Comparison of ENCODE assay signal across 15 cellular contexts in the genomic region with DNA sequence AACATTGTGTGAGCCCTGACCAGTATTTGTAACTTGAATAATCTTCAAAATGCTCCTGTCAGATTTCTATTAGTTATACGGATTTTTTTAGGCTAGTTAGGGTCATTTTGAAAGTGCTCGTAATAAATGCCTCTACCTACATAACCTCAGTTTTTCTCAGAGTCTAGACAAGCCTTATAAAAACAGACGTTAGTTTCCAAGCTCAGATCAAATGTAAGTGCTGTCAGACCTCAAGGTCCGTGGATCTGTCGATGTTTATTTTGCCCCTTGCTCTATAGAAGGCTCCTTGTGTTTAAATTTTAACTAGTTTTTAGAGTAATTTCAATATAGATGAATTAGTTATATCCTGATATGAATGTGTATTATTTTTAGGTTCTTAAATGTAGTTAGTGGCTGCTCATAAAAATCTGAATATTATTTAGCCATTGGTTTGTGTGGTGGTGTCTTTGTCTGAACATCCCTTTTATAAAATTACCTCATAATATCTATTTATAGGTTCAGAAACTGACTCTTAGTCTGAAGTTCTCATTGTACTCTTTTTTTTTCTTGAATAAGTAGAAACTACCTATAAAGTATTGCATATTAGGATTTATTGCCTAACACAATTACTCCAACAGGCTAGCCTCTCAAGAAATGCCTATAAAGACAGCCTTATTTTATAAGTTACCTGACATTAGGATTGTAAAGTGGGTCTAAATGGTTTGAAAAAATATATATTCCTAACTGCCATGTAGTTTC.
A peak's percentile ranks its signal among the peaks of the same experiment; 100 is the strongest.
DNase-seq lines count a peak whose midpoint lies in the region; ATAC-seq and TF ChIP-seq lines count a peak whose summit lies in the region.
"Had no signal": no experiment of that assay in that cellular context is flagged by ENCODE, and none has a peak within 500 bp of the region (broad histone marks: within the 10 kb centered on the region; RNA-seq: fewer than 3 reads in every experiment).

No MANE protein-coding gene starts in this region.

- H3K9me3 ChIP-seq in HAP-1 (no peaks in the 10 kb centered on the region), mucosa of rectum (ENCODE audit: control insufficient read depth in 2 of 2, low read length in 2 of 2) (no peaks in the 10 kb centered on the region)

- CTCF ChIA-PET in GM10248 (lab: Yijun Ruan, JAX), result interaction anchor here (1.2 to 3.4 kb wide), 3 partner anchors 18 to 25 kb away, joined by 3 to 16 read pairs (median 4); no protein-coding TSS in a partner anchor
- CTCF ChIA-PET in WTC11 (lab: Charles Lee), result interaction anchor here (1.0 to 2.1 kb wide), 3 partner anchors 15 to 174 kb away, joined by 3 to 13 read pairs (median 3); no protein-coding TSS in a partner anchor

- H3K36me3 ChIP-seq in HAP-1 (replicated peaks) (peaks cover 16% of the 10 kb centered on the region), mucosa of rectum (ENCODE audit: control insufficient read depth in 2 of 2, insufficient read depth in 2 of 2, low read length in 2 of 2) (no peaks in the 10 kb centered on the region)

- peaks cover 20% of the 10 kb centered on the region for H3K36me3 Mint-ChIP-seq in WTC11
- H3K36me3 Mint-ChIP-seq in activated T-helper 1 cell treated with anti-CD3 and anti-CD28 coated beads, Interleukin-12 subunit alpha, Interleukin-12 subunit beta, Interleukin-2, Interleukin-4 antibody, amounts not matched to agents 30 ng/mL and 10 ng/mL and 1 ng/mL, durations not matched to agents 14 hours and 24 hours and 36 hours (ENCODE audit: low read depth), result no peaks in the 10 kb centered on the region

- peaks cover 23% of the 10 kb centered on the region for H3K4me1 Mint-ChIP-seq in WTC11
- H3K4me1 Mint-ChIP-seq in activated T-helper 1 cell treated with anti-CD3 and anti-CD28 coated beads, Interleukin-12 subunit alpha, Interleukin-12 subunit beta, Interleukin-2, Interleukin-4 antibody, amounts not matched to agents 30 ng/mL and 10 ng/mL and 1 ng/mL, durations not matched to agents 14 hours and 24 hours and 36 hours (ENCODE audit: low read depth), result peaks cover 5% of the 10 kb centered on the region

- in situ Hi-C loops in HAP-1 (cut with MboI; ENCODE audit: low sequenced_read_pairs), result no loop called here

- intact Hi-C loops in activated T-helper 1 cell treated with anti-CD3 and anti-CD28 coated beads, Interleukin-12 subunit alpha, Interleukin-12 subunit beta, Interleukin-2, Interleukin-4 antibody, amounts not matched to agents 30 ng/mL and 10 ng/mL and 1 ng/mL, durations not matched to agents 14 hours and 24 hours and 36 hours (cut with micrococcal nuclease), result no loop called here

- no peak for ATAC-seq in WTC11
- ATAC-seq: right cardiac atrium had no signal

- POLR2A ChIA-PET in GM10248 (lab: Yijun Ruan, JAX), result interaction anchor here (0.7 kb wide), 1 partner anchor 171 kb away, joined by 3 read pairs; no protein-coding TSS in a partner anchor
- POLR2A ChIA-PET in WTC11 (lab: Charles Lee), result interaction anchor here (1.0 kb wide), 1 partner anchor 75 kb away, joined by 3 read pairs; no protein-coding TSS in a partner anchor

- TF ChIP-seq CTCF in GM10248 (IDR thresholded peaks at IDR 0.05; ENCODE audit: control extremely low read depth, extremely low read depth, low read depth, missing control alignments) (no peak), WTC11 (IDR thresholded peaks at IDR 0.05) (no peak)

- H3K4me1 ChIP-seq in HAP-1 (peaks cover 32% of the 10 kb centered on the region), mucosa of rectum (ENCODE audit: control insufficient read depth in 2 of 2, insufficient read depth in 2 of 2, low read length in 2 of 2) (peaks cover 3 to 7% of the 10 kb centered on the region in 2 donors)

- H3K27ac Mint-ChIP-seq in WTC11, result peak overlapping the region; percentile 72
- no peak overlapping the region for H3K27ac Mint-ChIP-seq in activated T-helper 1 cell treated with anti-CD3 and anti-CD28 coated beads, Interleukin-12 subunit alpha, Interleukin-12 subunit beta, Interleukin-2, Interleukin-4 antibody, amounts not matched to agents 30 ng/mL and 10 ng/mL and 1 ng/mL, durations not matched to agents 14 hours and 24 hours and 36 hours

- no peak overlapping the region for H3K4me3 Mint-ChIP-seq in WTC11
- H3K4me3 Mint-ChIP-seq in activated T-helper 1 cell treated with anti-CD3 and anti-CD28 coated beads, Interleukin-12 subunit alpha, Interleukin-12 subunit beta, Interleukin-2, Interleukin-4 antibody, amounts not matched to agents 30 ng/mL and 10 ng/mL and 1 ng/mL, durations not matched to agents 14 hours and 24 hours and 36 hours, result no peak overlapping the region
- H3K4me3 Mint-ChIP-seq: CD14-positive monocyte had no signal

- no peak overlapping the region for H3K27ac ChIP-seq in mucosa of rectum (ENCODE audit: low read depth in 2 of 2, low read length in 2 of 2)
- H3K27ac ChIP-seq: coronary artery had no signal

- peak overlapping the region; percentile 4; the same call in 1 of the 2 replicates for H3K4me3 ChIP-seq in HAP-1
- peak overlapping the region; percentile 23 to 59 for H3K4me3 ChIP-seq in mucosa of rectum (ENCODE audit: low read length in 2 of 2)
- H3K4me3 ChIP-seq: coronary artery had no signal

- no peaks in the 10 kb centered on the region for H3K27me3 Mint-ChIP-seq in WTC11 (ENCODE audit: low read depth)
- no peaks in the 10 kb centered on the region for H3K27me3 Mint-ChIP-seq in activated T-helper 1 cell treated with anti-CD3 and anti-CD28 coated beads, Interleukin-12 subunit alpha, Interleukin-12 subunit beta, Interleukin-2, Interleukin-4 antibody, amounts not matched to agents 30 ng/mL and 10 ng/mL and 1 ng/mL, durations not matched to agents 14 hours and 24 hours and 36 hours (ENCODE audit: insufficient read depth)

- DNase-seq in GM10248 (ENCODE audit: extremely low spot score) (peak; percentile 40), HAP-1 (ENCODE audit: low spot score in 2 of 2) (peak in 1 of 2 experiments; percentile 39), WTC11 (ENCODE audit: low spot score) (no peak), T1000 (lab: John Stamatoyannopoulos, UW) (no peak), NCI-H1436 treated with DMSO at 0.1 percent for 48 hours (lab: John Stamatoyannopoulos, UW) (no peak)
- no peak for DNase-seq in stimulated activated naive CD4-positive, alpha-beta T cell treated with Interleukin-2 at 50 U/mL for 16 hours (lab: John Stamatoyannopoulos, UW)
- no peak for DNase-seq in activated T-helper 1 cell treated with anti-CD3 and anti-CD28 coated beads, Interleukin-12 subunit alpha, Interleukin-12 subunit beta, Interleukin-2, Interleukin-4 antibody, amounts not matched to agents 30 ng/mL and 10 ng/mL and 1 ng/mL, durations not matched to agents 14 hours and 24 hours and 36 hours (ENCODE audit: low spot score)
- DNase-seq: activated CD8-positive, alpha-beta memory T cell treated with anti-CD3 and anti-CD28 coated beads for 24 hours; midbrain; NCI-H187; NK-92 treated with Interleukin-12 subunit alpha and Interleukin-12 subunit beta, amount 100 ng/mL, for 24 hours; right cardiac atrium had no signal

- H3K9me3 Mint-ChIP-seq in WTC11, result no peaks in the 10 kb centered on the region
- no peaks in the 10 kb centered on the region for H3K9me3 Mint-ChIP-seq in activated T-helper 1 cell treated with anti-CD3 and anti-CD28 coated beads, Interleukin-12 subunit alpha, Interleukin-12 subunit beta, Interleukin-2, Interleukin-4 antibody, amounts not matched to agents 30 ng/mL and 10 ng/mL and 1 ng/mL, durations not matched to agents 14 hours and 24 hours and 36 hours
- H3K9me3 Mint-ChIP-seq: CD14-positive monocyte had no signal

- H3K9ac ChIP-seq in mucosa of rectum (ENCODE audit: low read depth in 1 of 2, low read length in 2 of 2), result peak overlapping the region in 1 of 2 donors; percentile 26

- H3K27me3 ChIP-seq in HAP-1 (ENCODE audit: low read depth), result no peaks in the 10 kb centered on the region
- H3K27me3 ChIP-seq in mucosa of rectum (ENCODE audit: control insufficient read depth in 2 of 2, insufficient read depth in 2 of 2, low read length in 2 of 2), result no peaks in the 10 kb centered on the region

TF ChIP-seq in WTC11, 78 proteins besides CTCF, POLR2A, EP300 and RAD21:
- TF ChIP-seq GABPB1 (CRISPR knock-in tag; IDR thresholded peaks at IDR 0.05) (no peak), NR3C1 (CRISPR knock-in tag; conservative IDR thresholded peaks at IDR 0.05; ENCODE audit: low read depth) (no peak), ZNF121 (CRISPR knock-in tag; IDR thresholded peaks at IDR 0.05) (no peak), RELA (CRISPR knock-in tag; IDR thresholded peaks at IDR 0.05; ENCODE audit: borderline replicate concordance) (no peak)
